ENCODE assay signal across 22 cellular contexts in the genomic region with DNA sequence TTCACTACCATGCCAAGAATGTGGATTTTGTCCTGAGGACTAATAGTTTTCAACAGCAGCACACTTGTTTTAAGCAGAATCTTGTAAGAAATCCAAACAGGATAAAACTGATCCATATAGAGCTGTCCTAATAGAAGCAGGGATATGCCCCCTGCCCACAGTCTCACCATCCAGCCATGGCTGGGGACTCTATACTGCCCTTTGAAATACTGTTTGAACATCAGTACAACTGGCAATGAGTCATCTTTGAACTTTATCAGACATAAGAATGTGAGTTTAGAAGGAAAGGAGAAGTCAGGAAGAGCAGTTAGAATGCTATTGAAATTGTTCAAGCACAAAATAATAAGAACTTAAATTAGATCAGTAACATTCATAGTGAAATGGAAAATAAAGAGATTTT. TPM values are rescaled to one million over a fixed set of nuclear protein-coding genes. Genes with fewer than 3 reads are reported as not detected.
A peak's percentile ranks its signal among the peaks of the same experiment; 100 is the strongest.
DNase-seq lines count a peak whose midpoint lies in the region; ATAC-seq and FAIRE-seq lines count a peak whose summit lies in the region.
"Had no signal": no experiment of that assay in that cellular context is flagged by ENCODE, and none has a peak within 500 bp of the region (broad histone marks: within the 10 kb centered on the region; RNA-seq: fewer than 3 reads in every experiment).

No MANE protein-coding gene starts in this region.

- peak overlapping the region; percentile 26 to 72 for H3K4me3 Mint-ChIP-seq in activated T-cell treated with anti-CD3 and anti-CD28 coated beads, Interleukin-2, amount 50 U/mL, for 72 hours
- H3K4me3 Mint-ChIP-seq in activated naive CD8-positive, alpha-beta T cell treated with anti-CD3 and anti-CD28 coated beads, Interleukin-2, amount 50 U/mL, for 24 hours: peak overlapping the region; percentile 7
- peak overlapping the region; percentile 19 for H3K4me3 Mint-ChIP-seq in stimulated activated effector memory CD8-positive, alpha-beta T cell treated with anti-CD3 and anti-CD28 coated beads, Interleukin-12 subunit alpha, Interleukin-12 subunit beta, amount 100 ng/mL, for 72 hours
- H3K4me3 Mint-ChIP-seq: activated CD4-positive, alpha-beta T cell treated with anti-CD3 and anti-CD28 coated beads, Interleukin-2, amount 10 ng/mL, durations not matched to agents 7 days and 5 days; naive thymus-derived CD8-positive, alpha-beta T cell had no signal

- no peak overlapping the region for H3K27ac Mint-ChIP-seq in activated T-cell treated with anti-CD3 and anti-CD28 coated beads, Interleukin-2, amount 50 U/mL, for 72 hours
- peak overlapping the region; percentile 56 for H3K27ac Mint-ChIP-seq in activated naive CD8-positive, alpha-beta T cell treated with anti-CD3 and anti-CD28 coated beads, Interleukin-2, amount 50 U/mL, for 24 hours
- peak overlapping the region; percentile 23 for H3K27ac Mint-ChIP-seq in stimulated activated effector memory CD8-positive, alpha-beta T cell treated with anti-CD3 and anti-CD28 coated beads, Interleukin-12 subunit alpha, Interleukin-12 subunit beta, amount 100 ng/mL, for 72 hours
- H3K27ac Mint-ChIP-seq: activated CD4-positive, alpha-beta T cell treated with anti-CD3 and anti-CD28 coated beads, Interleukin-2, amount 10 ng/mL, durations not matched to agents 7 days and 5 days; T-helper 17 cell had no signal

- H3K9me3 Mint-ChIP-seq in activated T-cell treated with anti-CD3 and anti-CD28 coated beads, Interleukin-2, amount 50 U/mL, for 72 hours: peaks cover 6 to 8% of the 10 kb centered on the region in 2 donors
- peaks cover 8% of the 10 kb centered on the region for H3K9me3 Mint-ChIP-seq in activated naive CD8-positive, alpha-beta T cell treated with anti-CD3 and anti-CD28 coated beads, Interleukin-2, amount 50 U/mL, for 24 hours
- H3K9me3 Mint-ChIP-seq in stimulated activated effector memory CD8-positive, alpha-beta T cell treated with anti-CD3 and anti-CD28 coated beads, Interleukin-12 subunit alpha, Interleukin-12 subunit beta, amount 100 ng/mL, for 72 hours: peaks cover 5% of the 10 kb centered on the region

- H3K27me3 Mint-ChIP-seq in activated T-cell treated with anti-CD3 and anti-CD28 coated beads, Interleukin-2, amount 50 U/mL, for 72 hours (ENCODE audit: low read depth): peaks cover 33% of the 10 kb centered on the region
- peaks cover 27% of the 10 kb centered on the region for H3K27me3 Mint-ChIP-seq in activated naive CD8-positive, alpha-beta T cell treated with anti-CD3 and anti-CD28 coated beads, Interleukin-2, amount 50 U/mL, for 24 hours

- FAIRE-seq in HTR-8/SVneo (lab: Jason Lieb, UNC): no peak
- FAIRE-seq: islet of Langerhans had no signal

- peaks cover 55% of the 10 kb centered on the region for H3K4me1 Mint-ChIP-seq in activated T-cell treated with anti-CD3 and anti-CD28 coated beads, Interleukin-2, amount 50 U/mL, for 72 hours (ENCODE audit: low read depth)
- H3K4me1 Mint-ChIP-seq in activated naive CD8-positive, alpha-beta T cell treated with anti-CD3 and anti-CD28 coated beads, Interleukin-2, amount 50 U/mL, for 24 hours: peaks cover 59% of the 10 kb centered on the region
- H3K4me1 Mint-ChIP-seq in stimulated activated effector memory CD8-positive, alpha-beta T cell treated with anti-CD3 and anti-CD28 coated beads, Interleukin-12 subunit alpha, Interleukin-12 subunit beta, amount 100 ng/mL, for 72 hours: peaks cover 15% of the 10 kb centered on the region

- ATAC-seq in activated T-cell treated with anti-CD3 and anti-CD28 coated beads, Interleukin-2, amount 50 U/mL, for 72 hours (replicated peaks in 1 of 2): no peak
- no peak for ATAC-seq in activated naive CD8-positive, alpha-beta T cell treated with anti-CD3 and anti-CD28 coated beads, Interleukin-2, amount 50 U/mL, for 24 hours
- ATAC-seq in stimulated activated effector memory CD8-positive, alpha-beta T cell treated with anti-CD3 and anti-CD28 coated beads, Interleukin-12 subunit alpha, Interleukin-12 subunit beta, amount 100 ng/mL, for 72 hours: no peak
- ATAC-seq: naive thymus-derived CD8-positive, alpha-beta T cell; T-helper 17 cell had no signal

- no peak for DNase-seq in activated T-cell treated with anti-CD3 and anti-CD28 coated beads, Interleukin-2, amount 50 U/mL, for 72 hours
- no peak for DNase-seq in activated T-cell treated with anti-CD3 and anti-CD28 coated beads, Interleukin-2, amount 50 U/mL, for 1 hour
- DNase-seq in OCI-M1 (lab: John Stamatoyannopoulos, UW) (peak; percentile 78), HTR-8/SVneo (ENCODE audit: insufficient read length, low spot score) (no peak), NCI-H748 (lab: John Stamatoyannopoulos, UW; ENCODE audit: unreplicated experiment) (no peak)
- no peak for DNase-seq in activated naive CD8-positive, alpha-beta T cell treated with anti-CD3 and anti-CD28 coated beads, Interleukin-2, amount 50 U/mL, for 24 hours
- no peak for DNase-seq in stimulated activated effector memory CD8-positive, alpha-beta T cell treated with anti-CD3 and anti-CD28 coated beads, Interleukin-12 subunit alpha, Interleukin-12 subunit beta, amount 100 ng/mL, for 72 hours (ENCODE audit: low spot score in 2 of 2)
- DNase-seq in effector CD4-positive, alpha-beta T cell: no peak
- DNase-seq: activated CD4-positive, alpha-beta T cell treated with anti-CD3 and anti-CD28 coated beads, Interleukin-2, amount 10 ng/mL, durations not matched to agents 7 days and 5 days; cerebellar nuclear complex; COR-L47; DMS79 treated with DMSO at 0.1 percent for 48 hours; dorsolateral prefrontal cortex; naive thymus-derived CD8-positive, alpha-beta T cell; NCI-H1417; NCI-H2081 treated with DMSO at 0.1 percent for 48 hours; NCI-H345; SK-N-SH; T-helper 17 cell had no signal

- peaks cover 4 to 5% of the 10 kb centered on the region in 2 donors for H3K36me3 Mint-ChIP-seq in activated T-cell treated with anti-CD3 and anti-CD28 coated beads, Interleukin-2, amount 50 U/mL, for 72 hours (ENCODE audit: insufficient read depth in 2 of 2)
- no peaks in the 10 kb centered on the region for H3K36me3 Mint-ChIP-seq in activated naive CD8-positive, alpha-beta T cell treated with anti-CD3 and anti-CD28 coated beads, Interleukin-2, amount 50 U/mL, for 24 hours (ENCODE audit: low read depth)
- H3K36me3 Mint-ChIP-seq in stimulated activated effector memory CD8-positive, alpha-beta T cell treated with anti-CD3 and anti-CD28 coated beads, Interleukin-12 subunit alpha, Interleukin-12 subunit beta, amount 100 ng/mL, for 72 hours: no peaks in the 10 kb centered on the region

RNA-seq across cellular contexts. Expression of gene C12orf42, which starts 3.8 kb away (rescaled TPM):
- total RNA-seq in activated T-cell treated with anti-CD3 and anti-CD28 coated beads, Interleukin-2, amount 50 U/mL, for 72 hours: under 1 TPM; 0.31 to 0.35 TPM
- total RNA-seq: A673, lower leg skin had no signal
